ENCODE assay signal across 1 cellular context in genomic region chr18:36128907-36129299, GRCh38.
TF ChIP-seq lines count a peak whose summit lies in the region.

No MANE protein-coding gene starts in this region.

TF ChIP-seq in GM12878, 131 proteins besides CTCF, POLR2A, EP300 and RAD21:
- TF ChIP-seq ZNF687 (IDR thresholded peaks at IDR 0.05) (peak; percentile 76; the same call in 1 of the 2 replicates), MTA2 (IDR thresholded peaks at IDR 0.05; ENCODE audit: low read depth) (0 out of 2 replicates have a peak, but pooled peaks have one; percentile 14), MLLT1 (IDR thresholded peaks at IDR 0.05) (0 out of 2 replicates have a peak, but pooled peaks have one; percentile 6), BHLHE40 (IDR thresholded peaks at IDR 0.05; ENCODE audit: borderline replicate concordance in 1 of 2, low read depth in 2 of 2, low read length in 1 of 2) (0 out of 4 replicates have a peak, but pooled peaks of 1 of the 2 experiments have one; percentile 13), SIN3A (IDR thresholded peaks at IDR 0.05; ENCODE audit: low read depth, low read length) (0 out of 2 replicates have a peak, but pooled peaks have one; percentile 36), CBX5 (IDR thresholded peaks at IDR 0.05; ENCODE audit: low read depth) (0 out of 2 replicates have a peak, but pooled peaks have one; percentile 0), RB1 (IDR thresholded peaks at IDR 0.05; ENCODE audit: borderline replicate concordance) (no peak; the same call in 1 of the 2 replicates), E2F4 (IDR thresholded peaks at IDR 0.05; ENCODE audit: low read depth, low read length) (no peak), BCL3 (IDR thresholded peaks at IDR 0.05; ENCODE audit: borderline replicate concordance, insufficient read depth, low read depth, low read length, poor library complexity, severe bottlenecking) (no peak), BRCA1 (IDR thresholded peaks at IDR 0.05; ENCODE audit: low read depth, low read length) (no peak), HSF1 (IDR thresholded peaks at IDR 0.05; ENCODE audit: low read depth, low read length) (peak; percentile 80; the same call in 1 of the 2 replicates)
